8 cellular contexts compared by ENCODE assay signal in genomic region chr21:33588485-33589335, GRCh38. TPM values are rescaled to one million over a fixed set of nuclear protein-coding genes. Genes with fewer than 3 reads are reported as not detected.
A peak's percentile ranks its signal among the peaks of the same experiment; 100 is the strongest.
DNase-seq lines count a peak whose midpoint lies in the region; ATAC-seq and TF ChIP-seq lines count a peak whose summit lies in the region.

Gene DONSON, minus strand, starts transcription at chr21:33588684. Its CDS starts 43 bp downstream, at chr21:33588641.

- H3K4me2 ChIP-seq in trophoblast cell (ENCODE audit: low read length): peak within 1 kb of the TSS; percentile 94

- H3K4me1 ChIP-seq in cardiac muscle cell (ENCODE audit: low read depth) (peaks cover 8% of the 10 kb centered on the region), trophoblast cell (ENCODE audit: control insufficient read depth in 1 of 2, insufficient read depth in 2 of 2, low read length in 2 of 2) (peaks cover 0 to 3% of the 10 kb centered on the region in 2 experiments), tibial nerve (peaks cover 0 to 18% (median 3%) of the 10 kb centered on the region in 4 donors)

- peak within 1 kb of the TSS; percentile 80 for H3K4ac ChIP-seq in trophoblast cell (ENCODE audit: low read depth, low read length)

- no peak within 1 kb of the TSS for H3K23ac ChIP-seq in trophoblast cell (ENCODE audit: low read length)

- peak within 1 kb of the TSS; percentile 62 for H4K12ac ChIP-seq in trophoblast cell (ENCODE audit: low read depth, low read length)

- H3K4me3 ChIP-seq in cardiac muscle cell: peak within 1 kb of the TSS; percentile 84
- peak within 1 kb of the TSS; percentile 89 for H3K4me3 ChIP-seq in trophoblast cell (ENCODE audit: low read depth, low read length)
- H3K4me3 ChIP-seq in tibial nerve: peak within 1 kb of the TSS; percentile 74 to 85 (median 79)

- H3K4me3 Mint-ChIP-seq in activated naive CD8-positive, alpha-beta T cell treated with anti-CD3 and anti-CD28 coated beads, Interleukin-2, amount 50 U/mL, for 24 hours: peak within 1 kb of the TSS; percentile 88

- peak within 1 kb of the TSS; percentile 90 for H4K91ac ChIP-seq in trophoblast cell (ENCODE audit: low read depth, low read length)

- peak within 1 kb of the TSS; percentile 52 for H2AK5ac ChIP-seq in trophoblast cell (ENCODE audit: low read length)

- H2BK12ac ChIP-seq in trophoblast cell (ENCODE audit: low read length): no peak within 1 kb of the TSS

- peak within 1 kb of the TSS; percentile 89 for H3K27ac ChIP-seq in cardiac muscle cell
- H3K27ac ChIP-seq in trophoblast cell (ENCODE audit: low read depth, low read length): peak within 1 kb of the TSS; percentile 79
- peak within 1 kb of the TSS; percentile 79 to 92 (median 85) for H3K27ac ChIP-seq in tibial nerve

- H3K36me3 ChIP-seq in cardiac muscle cell (peaks cover 7% of the 10 kb centered on the region), trophoblast cell (ENCODE audit: control insufficient read depth in 1 of 2, insufficient read depth in 2 of 2, low read length in 2 of 2) (peaks cover 0 to 6% of the 10 kb centered on the region in 2 experiments), tibial nerve (peaks cover 0 to 8% (median 0%) of the 10 kb centered on the region in 3 donors)

- peak within 1 kb of the TSS; percentile 89 for H3K9ac ChIP-seq in trophoblast cell (ENCODE audit: low read length)

- peaks cover 8% of the 10 kb centered on the region for H3K79me2 ChIP-seq in trophoblast cell (ENCODE audit: control insufficient read depth, insufficient read depth, low read length, poor library complexity)

- TF ChIP-seq EP300 in tibial nerve (IDR thresholded peaks at IDR 0.05): peak in 1 of 2 donors; percentile 74

- peak within 1 kb of the TSS; percentile 85 for H2AFZ ChIP-seq in trophoblast cell (ENCODE audit: insufficient read depth, low read length, poor library complexity)

- H3K9me3 ChIP-seq in cardiac muscle cell (ENCODE audit: low read depth): no peaks in the 10 kb centered on the region
- H3K9me3 ChIP-seq in trophoblast cell (ENCODE audit: insufficient read depth, low read depth, low read length): no peaks in the 10 kb centered on the region
- no peaks in the 10 kb centered on the region for H3K9me3 ChIP-seq in tibial nerve

- H3K18ac ChIP-seq in trophoblast cell (ENCODE audit: low read length): peak within 1 kb of the TSS; percentile 69

- peak within 1 kb of the TSS; percentile 84 for H3K27ac Mint-ChIP-seq in activated naive CD8-positive, alpha-beta T cell treated with anti-CD3 and anti-CD28 coated beads, Interleukin-2, amount 50 U/mL, for 24 hours

- peak in 1 of 2 donors; percentile 53 for TF ChIP-seq POLR2A in tibial nerve (IDR thresholded peaks at IDR 0.05)

- H3K14ac ChIP-seq in trophoblast cell (ENCODE audit: low read length): peak within 1 kb of the TSS; percentile 85

- peaks cover 13% of the 10 kb centered on the region for H3K79me1 ChIP-seq in trophoblast cell (ENCODE audit: low read length)

- H3K27me3 ChIP-seq in cardiac muscle cell: no peaks in the 10 kb centered on the region
- no peaks in the 10 kb centered on the region for H3K27me3 ChIP-seq in trophoblast cell (ENCODE audit: insufficient read depth, low read length)
- H3K27me3 ChIP-seq in tibial nerve: no peaks in the 10 kb centered on the region

- peak within 1 kb of the TSS; percentile 29 for H2BK120ac ChIP-seq in trophoblast cell (ENCODE audit: insufficient read depth, low read length, poor library complexity)

- WGBS in trophoblast cell (ENCODE audit: extremely low coverage, insufficient coverage, insufficient read length): no CpG with 5 or more reads among the region's 78 CpGs
- 0% methylated on average over 19 to 21 of the region's 78 CpGs for WGBS in tibial nerve, 2 donors

- H3K27me3 Mint-ChIP-seq in activated naive CD8-positive, alpha-beta T cell treated with anti-CD3 and anti-CD28 coated beads, Interleukin-2, amount 50 U/mL, for 24 hours: no peaks in the 10 kb centered on the region

- ATAC-seq in HG02642 (IDR thresholded peaks at IDR 0.05; ENCODE audit: poor library complexity, unreplicated experiment): peak; percentile 94
- peak; percentile 93 for ATAC-seq in activated naive CD8-positive, alpha-beta T cell treated with anti-CD3 and anti-CD28 coated beads, Interleukin-2, amount 50 U/mL, for 24 hours

- H4K8ac ChIP-seq in trophoblast cell (ENCODE audit: low read depth, low read length): peak within 1 kb of the TSS; percentile 97

- TF ChIP-seq CTCF in GM12873 (IDR thresholded peaks at IDR 0.05; ENCODE audit: insufficient read depth, low read depth, low read length, missing control alignments): peak; percentile 24
- no peak for TF ChIP-seq CTCF in cardiac muscle cell (IDR thresholded peaks at IDR 0.05; ENCODE audit: low read depth, low read length)
- peak in 2 of 5 experiments; percentile 29 to 41 for TF ChIP-seq CTCF in tibial nerve (IDR thresholded peaks at IDR 0.05)

- DNase-seq in NCI-H1105 treated with DMSO at 0.1 percent for 48 hours (lab: John Stamatoyannopoulos, UW): peak; percentile 84
- peak; percentile 82 for DNase-seq in SW480 (ENCODE audit: low spot score)
- DNase-seq in activated naive CD8-positive, alpha-beta T cell treated with anti-CD3 and anti-CD28 coated beads, Interleukin-2, amount 50 U/mL, for 24 hours: peak; percentile 93
- peak; percentile 86 to 94 for DNase-seq in cardiac muscle cell (ENCODE audit: low read depth in 1 of 2, low spot score in 1 of 2)
- DNase-seq in trophoblast cell: peak; percentile 92 to 98
- peak; percentile 59 to 68 for DNase-seq in tibial nerve (ENCODE audit: low spot score in 2 of 2)

- peak within 1 kb of the TSS; percentile 58 for H2BK5ac ChIP-seq in trophoblast cell (ENCODE audit: low read depth, low read length, poor library complexity)

- H3K36me3 Mint-ChIP-seq in activated naive CD8-positive, alpha-beta T cell treated with anti-CD3 and anti-CD28 coated beads, Interleukin-2, amount 50 U/mL, for 24 hours (ENCODE audit: low read depth): peaks cover 27% of the 10 kb centered on the region

- no peaks in the 10 kb centered on the region for H3K9me3 Mint-ChIP-seq in activated naive CD8-positive, alpha-beta T cell treated with anti-CD3 and anti-CD28 coated beads, Interleukin-2, amount 50 U/mL, for 24 hours

- peaks cover 24% of the 10 kb centered on the region for H3K4me1 Mint-ChIP-seq in activated naive CD8-positive, alpha-beta T cell treated with anti-CD3 and anti-CD28 coated beads, Interleukin-2, amount 50 U/mL, for 24 hours

RNA-seq across cellular contexts. Expression of gene DONSON, which starts in this region (rescaled TPM):
- total RNA-seq in cardiac muscle cell: 25.2 TPM in 2 replicates
- 34.9 and 38.5 TPM in 2 replicates for polyA plus RNA-seq in cardiac muscle cell
- 34.0 and 34.1 TPM in 2 replicates for polyA plus RNA-seq in trophoblast cell (2013)
- total RNA-seq in tibial nerve: 10 to 100 TPM; 11.5 to 20.6 (median 18.1) TPM

Comparison
In these comparisons a context has a peak if more than half of its experiments do, and no peak if none do; other contexts are left out.
1. Peak in every context shown above with its lines: DNase-seq, ATAC-seq, H3K4me3 ChIP-seq and H3K27ac ChIP-seq.